ENCODE assay signal across 28 cellular contexts in the genomic region with DNA sequence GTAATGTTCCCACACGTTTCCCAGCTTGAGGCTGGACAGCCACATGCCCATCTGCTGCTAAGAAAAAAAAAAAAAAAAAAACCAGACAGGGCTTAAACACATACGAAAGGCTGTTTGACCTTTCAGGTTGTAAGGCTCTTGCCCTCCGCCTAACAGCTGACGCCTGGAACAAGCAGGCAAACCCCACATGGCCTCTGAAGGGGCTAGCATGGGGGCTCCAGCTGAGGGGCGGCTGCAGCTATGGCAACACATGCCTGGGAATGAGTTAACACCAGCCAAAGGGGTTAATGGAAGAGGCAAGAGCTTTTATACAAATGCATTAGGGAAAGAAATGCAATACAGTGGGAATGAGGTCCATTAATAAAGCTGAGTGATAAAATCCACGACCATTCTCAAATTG.
"Had no signal": no experiment of that assay in that cellular context is flagged by ENCODE, and none has a peak within 500 bp of the region (broad histone marks: within the 10 kb centered on the region; RNA-seq: fewer than 3 reads in every experiment).

No MANE protein-coding gene starts in this region.

- H3K9me3 ChIP-seq: MG63 had no signal

- DNase-seq: activated CD4-positive, alpha-beta T cell treated with anti-CD3 and anti-CD28 coated beads for 48 hours; activated CD4-positive, alpha-beta T cell treated with anti-CD3 and anti-CD28 coated beads, Interleukin-2, amount 50 U/mL, for 4 hours; activated CD4-positive, CD25-positive, alpha-beta regulatory T cell treated with anti-CD3 and anti-CD28 coated beads, Interleukin-2, amount 50 U/mL, for 72 hours; activated CD8-positive, alpha-beta memory T cell treated with anti-CD3 and anti-CD28 coated beads, Interleukin-2, amount 50 U/mL, for 48 hours; activated CD8-positive, alpha-beta T cell treated with anti-CD3 and anti-CD28 coated beads, Interleukin-2, amount 10 ng/mL, durations not matched to agents 7 days and 5 days; activated effector memory CD4-positive, alpha-beta T cell treated with Interleukin-2 at 50 U/mL for 16 hours; activated naive CD4-positive, alpha-beta T cell; activated T-cell treated with anti-CD3 and anti-CD28 coated beads, Interleukin-2, amount 50 U/mL, for 24 hours; aorta; central memory CD4-positive, alpha-beta T cell; KG1; MG63; MV-4-11; NCI-H1092 treated with DMSO at 0.1 percent for 48 hours; NCI-H1436 treated with DMSO at 0.1 percent for 48 hours; NCI-H187; NCI-H2081; NCI-H2171; NCI-H345; NCI-H510A; RPMI8226 had no signal

- ATAC-seq: activated CD8-positive, alpha-beta T cell treated with anti-CD3 and anti-CD28 coated beads, Interleukin-2, amount 10 ng/mL, durations not matched to agents 7 days and 5 days; Panc1; Right ventricle myocardium inferior; WTC11 had no signal

- H3K36me3 ChIP-seq: MG63 had no signal

- H3K4me1 Mint-ChIP-seq: activated naive CD4-positive, alpha-beta T cell treated with anti-CD3 and anti-CD28 coated beads, Interleukin-2, amount 50 U/mL, for 24 hours had no signal

- H3K27me3 ChIP-seq: MG63 had no signal

- H3K27me3 Mint-ChIP-seq: activated naive CD4-positive, alpha-beta T cell treated with anti-CD3 and anti-CD28 coated beads, Interleukin-2, amount 50 U/mL, for 24 hours; IgD-negative memory B cell had no signal

- H3K36me3 Mint-ChIP-seq: WTC11 had no signal

- H3K9me3 Mint-ChIP-seq: activated naive CD4-positive, alpha-beta T cell treated with anti-CD3 and anti-CD28 coated beads, Interleukin-2, amount 50 U/mL, for 24 hours; activated T-cell treated with anti-CD3 and anti-CD28 coated beads, Interleukin-2, amount 50 U/mL, for 24 hours; activated T-helper 1 cell treated with anti-CD3 and anti-CD28 coated beads, Interleukin-12 subunit alpha, Interleukin-12 subunit beta, Interleukin-2, Interleukin-4 antibody, amounts not matched to agents 30 ng/mL and 10 ng/mL and 1 ng/mL, durations not matched to agents 14 hours and 24 hours and 36 hours; IgD-negative memory B cell; T-helper 1 cell treated with Interleukin-12 subunit alpha and Interleukin-12 subunit beta and Interleukin-4 antibody, amounts not matched to agents 30 μg/mL and 1 μg/mL, for 36 hours; WTC11 had no signal

- H3K27ac Mint-ChIP-seq: activated CD8-positive, alpha-beta T cell treated with anti-CD3 and anti-CD28 coated beads, Interleukin-2, amount 10 ng/mL, durations not matched to agents 7 days and 5 days; activated naive CD4-positive, alpha-beta T cell treated with anti-CD3 and anti-CD28 coated beads, Interleukin-2, amount 50 U/mL, for 24 hours; activated T-cell treated with anti-CD3 and anti-CD28 coated beads, Interleukin-2, amount 50 U/mL, for 24 hours; activated T-helper 1 cell treated with anti-CD3 and anti-CD28 coated beads, Interleukin-12 subunit alpha, Interleukin-12 subunit beta, Interleukin-2, Interleukin-4 antibody, amounts not matched to agents 30 ng/mL and 10 ng/mL and 1 ng/mL, durations not matched to agents 14 hours and 24 hours and 36 hours; IgD-negative memory B cell; T-helper 1 cell treated with Interleukin-12 subunit alpha and Interleukin-12 subunit beta and Interleukin-4 antibody, amounts not matched to agents 30 μg/mL and 1 μg/mL, for 36 hours; WTC11 had no signal

- H3K4me3 Mint-ChIP-seq: activated CD8-positive, alpha-beta T cell treated with anti-CD3 and anti-CD28 coated beads, Interleukin-2, amount 10 ng/mL, durations not matched to agents 7 days and 5 days; activated naive CD4-positive, alpha-beta T cell treated with anti-CD3 and anti-CD28 coated beads, Interleukin-2, amount 50 U/mL, for 24 hours; activated T-cell treated with anti-CD3 and anti-CD28 coated beads, Interleukin-2, amount 50 U/mL, for 24 hours; activated T-helper 1 cell treated with anti-CD3 and anti-CD28 coated beads, Interleukin-12 subunit alpha, Interleukin-12 subunit beta, Interleukin-2, Interleukin-4 antibody, amounts not matched to agents 30 ng/mL and 10 ng/mL and 1 ng/mL, durations not matched to agents 14 hours and 24 hours and 36 hours; T-helper 1 cell treated with Interleukin-12 subunit alpha and Interleukin-12 subunit beta and Interleukin-4 antibody, amounts not matched to agents 30 μg/mL and 1 μg/mL, for 36 hours; WTC11 had no signal

- H3K4me3 ChIP-seq: MG63 had no signal
